Comparison of ENCODE assay signal across 9 cellular contexts in genomic region chrX:15988661-15989603, GRCh38.
DNase-seq lines count a peak whose midpoint lies in the region; ATAC-seq and TF ChIP-seq lines count a peak whose summit lies in the region.
"Had no signal": no experiment of that assay in that cellular context is flagged by ENCODE, and none has a peak within 500 bp of the region (broad histone marks: within the 10 kb centered on the region; RNA-seq: fewer than 3 reads in every experiment).

No MANE protein-coding gene starts in this region.

- no peaks in the 10 kb centered on the region for H3K36me3 ChIP-seq in transverse colon

- intact Hi-C loops in transverse colon (cut with DNase I; ENCODE audit: low total_unique reads) = no loop called here

- no peak for ATAC-seq in GM21381 (IDR thresholded peaks at IDR 0.05; ENCODE audit: unreplicated experiment)
- ATAC-seq: Panc1 had no signal

- no peak overlapping the region for H3K27ac ChIP-seq in transverse colon

- WGBS in transverse colon (ENCODE audit: low coverage in 1 of 2), 2 donors = 50 to 74% methylated on average over 2 to 5 of the region's 5 CpGs

- no peak for TF ChIP-seq EP300 in transverse colon (IDR thresholded peaks at IDR 0.05; ENCODE audit: low read depth)

- no peak overlapping the region for H3K4me3 ChIP-seq in transverse colon

- peak; percentile 59 for DNase-seq in GM04504 (ENCODE audit: low read depth)
- DNase-seq in MV-4-11 (lab: John Stamatoyannopoulos, UW) = peak; percentile 60
- DNase-seq in endothelial cell (ENCODE audit: low spot score) = no peak
- no peak for DNase-seq in osteocyte (ENCODE audit: extremely low spot score, unreplicated experiment)
- DNase-seq in NOMO-1 treated with dmso at 0.1 percent for 144 hours (lab: John Stamatoyannopoulos, UW; ENCODE audit: unreplicated experiment) = no peak
- no peak for DNase-seq in HuH-7.5 (ENCODE audit: low spot score)
- no peak for DNase-seq in transverse colon

- TF ChIP-seq CTCF in endothelial cell (IDR thresholded peaks at IDR 0.05; ENCODE audit: unreplicated experiment) (no peak), osteocyte (IDR thresholded peaks at IDR 0.05) (no peak), transverse colon (IDR thresholded peaks at IDR 0.05) (no peak)

- H3K4me1 ChIP-seq in transverse colon = no peaks in the 10 kb centered on the region

- no peak for TF ChIP-seq POLR2A in transverse colon (IDR thresholded peaks at IDR 0.05)

- in situ Hi-C loops in transverse colon (cut with MboI; ENCODE audit: low pct_ligation_motif_present in 1 of 4, low pct_unique_long_range_greater_than_20kb in 1 of 4, low sequenced_read_pairs in 3 of 4) = no loop called here

- no peaks in the 10 kb centered on the region for H3K9me3 ChIP-seq in transverse colon

- H3K27ac Mint-ChIP-seq in endothelial cell (ENCODE audit: unreplicated experiment) (peak overlapping the region; percentile 87), osteocyte (ENCODE audit: unreplicated experiment) (peak overlapping the region; percentile 50)

- peaks cover 20% of the 10 kb centered on the region for H3K4me1 Mint-ChIP-seq in endothelial cell (ENCODE audit: unreplicated experiment)
- H3K4me1 Mint-ChIP-seq in osteocyte (ENCODE audit: unreplicated experiment) = peaks cover 14% of the 10 kb centered on the region

- H3K9me3 Mint-ChIP-seq in endothelial cell (ENCODE audit: unreplicated experiment) (no peaks in the 10 kb centered on the region), osteocyte (ENCODE audit: unreplicated experiment) (peaks cover 7% of the 10 kb centered on the region)

- peak overlapping the region; percentile 62 for H3K4me3 Mint-ChIP-seq in endothelial cell (ENCODE audit: unreplicated experiment)
- no peak overlapping the region for H3K4me3 Mint-ChIP-seq in osteocyte (ENCODE audit: unreplicated experiment)

- H3K27me3 Mint-ChIP-seq in endothelial cell (ENCODE audit: unreplicated experiment) (no peaks in the 10 kb centered on the region), osteocyte (ENCODE audit: unreplicated experiment) (peaks cover 4% of the 10 kb centered on the region)

- no peaks in the 10 kb centered on the region for H3K27me3 ChIP-seq in transverse colon

- no peaks in the 10 kb centered on the region for H3K36me3 Mint-ChIP-seq in endothelial cell (ENCODE audit: low read depth, unreplicated experiment)
- no peaks in the 10 kb centered on the region for H3K36me3 Mint-ChIP-seq in osteocyte (ENCODE audit: unreplicated experiment)

Comparison
In these comparisons a context has a peak if more than half of its experiments do, and no peak if none do; other contexts are left out.
1. DNase-seq: peak in GM04504 (single experiment) and MV-4-11 (single experiment); none in endothelial cell (single experiment), osteocyte (single experiment), NOMO-1 treated with dmso at 0.1 percent for 144 hours (single experiment), HuH-7.5 (single experiment) and transverse colon (single experiment).